In the genomic region with DNA sequence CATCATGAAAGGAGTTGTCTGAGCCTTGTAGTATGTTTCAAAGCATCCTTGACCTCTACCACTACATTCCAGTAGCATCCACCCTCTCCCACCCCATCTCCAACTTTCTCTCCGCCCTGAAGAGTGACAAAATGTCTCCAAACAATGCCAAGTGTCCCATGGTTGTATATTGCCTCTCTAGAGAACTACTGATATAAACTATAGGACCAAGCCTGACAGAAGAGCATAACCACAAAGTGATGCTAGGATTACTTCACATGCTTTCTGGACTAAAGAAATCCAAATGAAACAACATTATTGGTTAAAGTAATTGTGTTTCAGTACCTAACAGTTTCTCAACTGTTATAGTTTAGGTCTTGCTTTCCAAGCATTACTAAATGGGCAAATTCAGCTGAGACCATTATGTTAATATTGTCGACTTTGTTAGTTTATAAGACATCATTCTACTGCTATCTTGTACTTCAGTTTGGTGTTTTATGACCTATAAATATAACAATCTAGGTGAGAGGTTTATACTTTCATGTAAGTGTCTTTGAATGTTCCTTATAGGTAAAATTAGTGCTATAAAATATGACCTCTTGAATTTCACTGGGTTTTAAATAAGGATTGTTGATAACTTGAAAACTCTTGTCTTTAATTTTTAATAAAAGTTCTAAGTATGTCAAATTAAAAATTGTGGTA, we compare ENCODE assay signal across 30 cellular contexts.
"Had no signal": no experiment of that assay in that cellular context is flagged by ENCODE, and none has a peak within 500 bp of the region (broad histone marks: within the 10 kb centered on the region; RNA-seq: fewer than 3 reads in every experiment).

No MANE protein-coding gene starts in this region.

- H3K27ac ChIP-seq: cardiac muscle cell, SJCRH30, WERI-Rb-1 had no signal

- H3K27ac Mint-ChIP-seq: activated CD4-positive, alpha-beta memory T cell treated with anti-CD3 and anti-CD28 coated beads, Interleukin-2, amount 10 ng/mL, durations not matched to agents 7 days and 5 days; activated CD8-positive, alpha-beta memory T cell treated with anti-CD3 and anti-CD28 coated beads, Interleukin-2, amount 10 ng/mL, durations not matched to agents 7 days and 5 days; activated naive CD4-positive, alpha-beta T cell treated with anti-CD3 and anti-CD28 coated beads, Interleukin-2, amount 10 ng/mL, durations not matched to agents 7 days and 5 days; activated naive CD8-positive, alpha-beta T cell; activated naive CD8-positive, alpha-beta T cell treated with anti-CD3 and anti-CD28 coated beads, Interleukin-2, amount 50 U/mL, for 24 hours had no signal

- H3K9me3 ChIP-seq: MG63, SJCRH30 had no signal

- H3K4me3 ChIP-seq: cardiac muscle cell, MG63, SJCRH30, SK-N-MC had no signal

- DNase-seq: activated CD4-positive, alpha-beta memory T cell treated with anti-CD3 and anti-CD28 coated beads, Interleukin-2, amount 10 ng/mL, durations not matched to agents 7 days and 5 days; activated CD4-positive, alpha-beta T cell treated with anti-CD3 and anti-CD28 coated beads for 1 hour; activated CD4-positive, alpha-beta T cell treated with anti-CD3 and anti-CD28 coated beads for 48 hours; activated CD4-positive, CD25-positive, alpha-beta regulatory T cell; activated CD8-positive, alpha-beta memory T cell treated with anti-CD3 and anti-CD28 coated beads for 24 hours; activated CD8-positive, alpha-beta memory T cell treated with anti-CD3 and anti-CD28 coated beads, Interleukin-2, amount 10 ng/mL, durations not matched to agents 7 days and 5 days; activated CD8-positive, alpha-beta memory T cell treated with anti-CD3 and anti-CD28 coated beads, Interleukin-2, amount 50 U/mL, for 48 hours; activated effector memory CD4-positive, alpha-beta T cell treated with Interleukin-2 at 50 U/mL for 16 hours; activated naive CD4-positive, alpha-beta T cell treated with anti-CD3 and anti-CD28 coated beads, Interleukin-2, amount 10 ng/mL, durations not matched to agents 7 days and 5 days; activated naive CD8-positive, alpha-beta T cell treated with anti-CD3 and anti-CD28 coated beads, Interleukin-2, amount 50 U/mL, for 24 hours; activated T-cell treated with anti-CD3 and anti-CD28 coated beads, Interleukin-2, amount 50 U/mL, for 48 hours; anterior cingulate cortex; Kasumi-1; KG1; MG63; NCI-H1048; NCI-H1105 treated with DMSO at 0.1 percent for 48 hours; NCI-H1436 treated with DMSO at 0.1 percent for 48 hours; NCI-H1694 treated with DMSO at 0.1 percent for 48 hours; NCI-H2029; NCI-H345; NCI-H524 treated with DMSO at 0.1 percent for 48 hours; SHP77; SJCRH30; T1000; WERI-Rb-1 had no signal

- H3K36me3 Mint-ChIP-seq: activated CD8-positive, alpha-beta memory T cell treated with anti-CD3 and anti-CD28 coated beads, Interleukin-2, amount 10 ng/mL, durations not matched to agents 7 days and 5 days; activated naive CD4-positive, alpha-beta T cell treated with anti-CD3 and anti-CD28 coated beads, Interleukin-2, amount 10 ng/mL, durations not matched to agents 7 days and 5 days; activated naive CD8-positive, alpha-beta T cell had no signal

- H3K27me3 ChIP-seq: cardiac muscle cell, MG63, SJCRH30 had no signal

- H3K9me3 Mint-ChIP-seq: activated CD4-positive, alpha-beta memory T cell treated with anti-CD3 and anti-CD28 coated beads, Interleukin-2, amount 10 ng/mL, durations not matched to agents 7 days and 5 days; activated naive CD4-positive, alpha-beta T cell treated with anti-CD3 and anti-CD28 coated beads, Interleukin-2, amount 10 ng/mL, durations not matched to agents 7 days and 5 days; activated naive CD8-positive, alpha-beta T cell treated with anti-CD3 and anti-CD28 coated beads, Interleukin-2, amount 50 U/mL, for 24 hours had no signal

- H3K27me3 Mint-ChIP-seq: activated naive CD8-positive, alpha-beta T cell treated with anti-CD3 and anti-CD28 coated beads, Interleukin-2, amount 50 U/mL, for 24 hours had no signal

- ATAC-seq: activated CD8-positive, alpha-beta memory T cell treated with anti-CD3 and anti-CD28 coated beads, Interleukin-2, amount 10 ng/mL, durations not matched to agents 7 days and 5 days; activated naive CD8-positive, alpha-beta T cell treated with anti-CD3 and anti-CD28 coated beads, Interleukin-2, amount 50 U/mL, for 24 hours; Panc1 had no signal

- H3K4me1 Mint-ChIP-seq: activated CD4-positive, alpha-beta memory T cell treated with anti-CD3 and anti-CD28 coated beads, Interleukin-2, amount 10 ng/mL, durations not matched to agents 7 days and 5 days; activated CD8-positive, alpha-beta memory T cell treated with anti-CD3 and anti-CD28 coated beads, Interleukin-2, amount 10 ng/mL, durations not matched to agents 7 days and 5 days; activated naive CD4-positive, alpha-beta T cell treated with anti-CD3 and anti-CD28 coated beads, Interleukin-2, amount 10 ng/mL, durations not matched to agents 7 days and 5 days; activated naive CD8-positive, alpha-beta T cell treated with anti-CD3 and anti-CD28 coated beads, Interleukin-2, amount 50 U/mL, for 24 hours had no signal

- H3K4me3 Mint-ChIP-seq: activated CD4-positive, alpha-beta memory T cell treated with anti-CD3 and anti-CD28 coated beads, Interleukin-2, amount 10 ng/mL, durations not matched to agents 7 days and 5 days; activated CD8-positive, alpha-beta memory T cell treated with anti-CD3 and anti-CD28 coated beads, Interleukin-2, amount 10 ng/mL, durations not matched to agents 7 days and 5 days; activated naive CD4-positive, alpha-beta T cell treated with anti-CD3 and anti-CD28 coated beads, Interleukin-2, amount 10 ng/mL, durations not matched to agents 7 days and 5 days; activated naive CD8-positive, alpha-beta T cell; activated naive CD8-positive, alpha-beta T cell treated with anti-CD3 and anti-CD28 coated beads, Interleukin-2, amount 50 U/mL, for 24 hours had no signal

- H3K36me3 ChIP-seq: cardiac muscle cell, MG63, SJCRH30, WERI-Rb-1 had no signal

- H3K4me1 ChIP-seq: SJCRH30 had no signal
